In genomic region chr5:149251546-149251945, GRCh38 we compare ENCODE assay signal across 9 cellular contexts. TPM values are rescaled to one million over a fixed set of nuclear protein-coding genes. Genes with fewer than 3 reads are reported as not detected.
"Had no signal": no experiment of that assay in that cellular context is flagged by ENCODE, and none has a peak within 500 bp of the region (broad histone marks: within the 10 kb centered on the region; RNA-seq: fewer than 3 reads in every experiment).

No MANE protein-coding gene starts in this region.

- H3K4me2 ChIP-seq: GM23338 had no signal

- DNase-seq: H9, HCEC 1CT, KBM-7 had no signal

- H3K27ac ChIP-seq: HL-60 had no signal

- FAIRE-seq: H1, H54, HepG2 had no signal

- H3K4me3 ChIP-seq: GM23338 had no signal

- H2AFZ ChIP-seq: GM23338 had no signal

- ATAC-seq: GM23338, HepG2 had no signal

RNA-seq across cellular contexts. Expression of gene AFAP1L1, which starts 20.1 kb away (rescaled TPM):
- polyA plus RNA-seq: IgD-negative memory B cell had no signal
